ENCODE assay signal across 13 cellular contexts in the genomic region with DNA sequence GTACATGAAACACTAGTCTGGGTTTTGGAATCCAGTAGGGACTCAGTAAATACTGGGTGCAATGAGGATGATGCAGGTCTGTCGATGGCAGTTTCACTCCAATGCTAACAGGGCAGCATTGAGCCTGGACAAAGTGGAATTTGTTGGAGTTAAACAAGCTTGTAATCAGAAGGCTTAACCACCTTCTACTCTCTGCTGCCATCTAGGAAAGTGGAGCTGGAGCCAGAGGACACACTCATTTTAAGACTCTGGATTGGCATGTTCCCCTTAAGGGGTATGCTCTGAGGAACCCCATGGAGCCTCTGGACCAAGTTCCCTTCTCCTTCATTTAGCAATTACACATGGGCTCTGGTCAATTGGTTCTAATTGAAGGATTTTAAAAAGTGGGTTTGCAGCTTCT.
A peak's percentile ranks its signal among the peaks of the same experiment; 100 is the strongest.
DNase-seq lines count a peak whose midpoint lies in the region; ATAC-seq and TF ChIP-seq lines count a peak whose summit lies in the region.
"Had no signal": no experiment of that assay in that cellular context is flagged by ENCODE, and none has a peak within 500 bp of the region (broad histone marks: within the 10 kb centered on the region; RNA-seq: fewer than 3 reads in every experiment).

No MANE protein-coding gene starts in this region.

- peak; percentile 51 to 61 (median 54) for ATAC-seq in right lobe of liver
- no peak for ATAC-seq in effector memory CD8-positive, alpha-beta T cell (replicated peaks)

- no peak overlapping the region for H3K4me3 ChIP-seq in AG10803 (ENCODE audit: low read length)
- H3K4me3 ChIP-seq in right lobe of liver: no peak overlapping the region
- H3K4me3 ChIP-seq: spleen had no signal

- intact Hi-C loops in right lobe of liver (cut with DNase I): no loop called here

- H3K27me3 ChIP-seq in right lobe of liver: peaks cover 0 to 4% of the 10 kb centered on the region in 2 donors
- H3K27me3 ChIP-seq: spleen had no signal

- 56% methylated on average over 1 of the region's 1 CpG for WGBS in right lobe of liver (ENCODE audit: insufficient coverage, low coverage, low lambda C conversion rate, missing lambda C conversion rate)

- no peaks in the 10 kb centered on the region for H3K4me1 ChIP-seq in right lobe of liver
- H3K4me1 ChIP-seq: spleen had no signal

- in situ Hi-C loops in GM13976 (cut with MboI; ENCODE audit: low sequenced_read_pairs, unreplicated experiment): no loop called here

- H3K4me3 Mint-ChIP-seq in effector memory CD8-positive, alpha-beta T cell: no peak overlapping the region
- H3K4me3 Mint-ChIP-seq: activated B cell treated with CpG ODN at 0.5 μM for 24 hours had no signal

- DNase-seq in AG10803 (ENCODE audit: low read depth): no peak
- peak; percentile 11 for DNase-seq in H4 (ENCODE audit: low spot score)
- peak; percentile 14 for DNase-seq in cerebellar cortex (ENCODE audit: low spot score)
- no peak for DNase-seq in right lobe of liver
- no peak for DNase-seq in effector memory CD8-positive, alpha-beta T cell
- DNase-seq in GM13976 (ENCODE audit: low spot score): no peak
- no peak for DNase-seq in putamen (ENCODE audit: low spot score)
- no peak for DNase-seq in NCI-H2196 (lab: John Stamatoyannopoulos, UW; ENCODE audit: unreplicated experiment)
- DNase-seq: activated B cell treated with CpG ODN at 0.5 μM for 24 hours; activated gamma-delta T cell; DMS79; effector CD8-positive, alpha-beta T cell; spleen had no signal

- H3K9me3 Mint-ChIP-seq in effector memory CD8-positive, alpha-beta T cell: peaks cover 8 to 9% of the 10 kb centered on the region in 2 donors
- H3K9me3 Mint-ChIP-seq: activated B cell treated with CpG ODN at 0.5 μM for 24 hours had no signal

- no peaks in the 10 kb centered on the region for H3K4me1 Mint-ChIP-seq in effector memory CD8-positive, alpha-beta T cell (ENCODE audit: low read depth in 2 of 2)
- H3K4me1 Mint-ChIP-seq: activated B cell treated with CpG ODN at 0.5 μM for 24 hours had no signal

- no peak overlapping the region for H3K27ac Mint-ChIP-seq in effector memory CD8-positive, alpha-beta T cell
- H3K27ac Mint-ChIP-seq: activated B cell treated with CpG ODN at 0.5 μM for 24 hours had no signal

- no peak for TF ChIP-seq POLR2A in right lobe of liver (IDR thresholded peaks at IDR 0.05)

- no peaks in the 10 kb centered on the region for H3K36me3 Mint-ChIP-seq in effector memory CD8-positive, alpha-beta T cell (ENCODE audit: insufficient read depth)

- no peaks in the 10 kb centered on the region for H3K36me3 ChIP-seq in right lobe of liver
- H3K36me3 ChIP-seq: spleen had no signal

- H3K9me3 ChIP-seq in right lobe of liver: no peaks in the 10 kb centered on the region
- H3K9me3 ChIP-seq: spleen had no signal

- H3K27ac ChIP-seq in right lobe of liver: no peak overlapping the region
- H3K27ac ChIP-seq: spleen had no signal

- TF ChIP-seq CTCF in AG10803 (conservative IDR thresholded peaks at IDR 0.05; ENCODE audit: low read length): peak; percentile 35
- peak in 3 of 4 donors; percentile 27 to 54 (median 35) for TF ChIP-seq CTCF in right lobe of liver (IDR thresholded peaks at IDR 0.05)
- no peak for TF ChIP-seq CTCF in GM13976 (IDR thresholded peaks at IDR 0.05; ENCODE audit: borderline replicate concordance, control extremely low read depth, extremely low read depth, insufficient read depth, missing control alignments)

- H3K27me3 Mint-ChIP-seq in effector memory CD8-positive, alpha-beta T cell: no peaks in the 10 kb centered on the region
- H3K27me3 Mint-ChIP-seq: activated B cell treated with CpG ODN at 0.5 μM for 24 hours had no signal

Comparison
In these comparisons a context has a peak if more than half of its experiments do, and no peak if none do; other contexts are left out.
1. DNase-seq: peak in H4 (single experiment) and cerebellar cortex (single experiment); none in AG10803 (single experiment), right lobe of liver (0 of 3), effector memory CD8-positive, alpha-beta T cell (0 of 3), GM13976 (single experiment), putamen (single experiment) and NCI-H2196 (single experiment).